ENCODE assay signal across 24 cellular contexts in genomic region chr16:85636234-85636812, GRCh38.
"Had no signal": no experiment of that assay in that cellular context is flagged by ENCODE, and none has a peak within 500 bp of the region (broad histone marks: within the 10 kb centered on the region; RNA-seq: fewer than 3 reads in every experiment).

No MANE protein-coding gene starts in this region.

- DNase-seq: activated B cell treated with CpG ODN at 0.5 μM for 24 hours; activated CD4-positive, alpha-beta T cell treated with anti-CD3 and anti-CD28 coated beads, Interleukin-2, amount 50 U/mL, for 1 hour; activated CD8-positive, alpha-beta T cell treated with anti-CD3 and anti-CD28 coated beads for 36 hours; activated naive CD4-positive, alpha-beta T cell; activated T-cell treated with anti-CD3 and anti-CD28 coated beads, Interleukin-2, amount 50 U/mL, for 48 hours; anterior cingulate cortex; cerebellar nuclear complex; colonic mucosa; effector CD8-positive, alpha-beta T cell; gastrocnemius medialis; islet precursor cell; left colon; midbrain; natural killer cell; stimulated activated CD4-positive, alpha-beta T cell treated with anti-CD3 and anti-CD28 coated beads, Interleukin-4, amount 100 ng/mL, for 1 hour; stimulated activated naive CD8-positive, alpha-beta T cell treated with anti-CD3 and anti-CD28 coated beads, Interleukin-15, Interleukin-2, amounts not matched to agents 100 U/mL and 50 U/mL, for 24 hours; T-cell; uterus had no signal

- H3K36me3 ChIP-seq: cardiac muscle cell, colonic mucosa, gastrocnemius medialis, neural progenitor cell, thoracic aorta, uterus had no signal

- H3K4me1 ChIP-seq: colonic mucosa, uterus had no signal

- H3K4me3 ChIP-seq: cardiac muscle cell, colonic mucosa, gastrocnemius medialis, hepatocyte, neural progenitor cell, right atrium auricular region, thoracic aorta, uterus had no signal

- H3K9ac ChIP-seq: neural progenitor cell had no signal

- ATAC-seq: activated CD8-positive, alpha-beta T cell treated with anti-CD3 and anti-CD28 coated beads for 36 hours; activated naive CD4-positive, alpha-beta T cell treated with anti-CD3 and anti-CD28 coated beads, Interleukin-2, amount 50 U/mL, for 72 hours; gastrocnemius medialis; left colon; natural killer cell; stimulated activated naive CD8-positive, alpha-beta T cell treated with anti-CD3 and anti-CD28 coated beads, Interleukin-15, Interleukin-2, amounts not matched to agents 100 U/mL and 50 U/mL, for 24 hours; T-cell had no signal

- H3K27ac ChIP-seq: cardiac muscle cell, colonic mucosa, gastrocnemius medialis, hepatocyte, neural progenitor cell, thoracic aorta, uterus had no signal

- H3K4me2 ChIP-seq: hepatocyte, neural progenitor cell had no signal

- H2AFZ ChIP-seq: hepatocyte, neural progenitor cell had no signal

- H3K27me3 ChIP-seq: cardiac muscle cell, colonic mucosa, gastrocnemius medialis, hepatocyte, neural progenitor cell, right atrium auricular region, uterus had no signal

- H3K9me3 ChIP-seq: colonic mucosa, gastrocnemius medialis, right atrium auricular region, thoracic aorta, uterus had no signal
